20 cellular contexts compared by ENCODE assay signal in genomic region chr1:213956295-213956770, GRCh38. TPM values are rescaled to one million over a fixed set of nuclear protein-coding genes. Genes with fewer than 3 reads are reported as not detected.
DNase-seq lines count a peak whose midpoint lies in the region; ATAC-seq and TF ChIP-seq lines count a peak whose summit lies in the region.
"Had no signal": no experiment of that assay in that cellular context is flagged by ENCODE, and none has a peak within 500 bp of the region (broad histone marks: within the 10 kb centered on the region; RNA-seq: fewer than 3 reads in every experiment).

No MANE protein-coding gene starts in this region.

- no peaks in the 10 kb centered on the region for H3K36me3 ChIP-seq in Caco-2 (ENCODE audit: control insufficient read depth, insufficient read depth, low read length)
- no peaks in the 10 kb centered on the region for H3K36me3 ChIP-seq in hepatocyte (replicated peaks; ENCODE audit: insufficient read depth, low read depth)
- H3K36me3 ChIP-seq in liver (ENCODE audit: control insufficient read depth in 4 of 4, insufficient read depth in 3 of 4, low read depth in 1 of 4, low read length in 3 of 4) = no peaks in the 10 kb centered on the region
- H3K36me3 ChIP-seq: BLaER1 had no signal

- H3K9ac ChIP-seq in liver (ENCODE audit: low read depth in 1 of 2, low read length in 2 of 2) = peak overlapping the region in 1 of 2 donors; percentile 27
- H3K9ac ChIP-seq: BLaER1, GM23248 had no signal

- H3K4me3 ChIP-seq in Caco-2 (ENCODE audit: low read depth, low read length) = no peak overlapping the region
- no peak overlapping the region for H3K4me3 ChIP-seq in hepatocyte
- no peak overlapping the region for H3K4me3 ChIP-seq in liver (ENCODE audit: low read depth in 1 of 3, low read length in 3 of 3)
- H3K4me3 ChIP-seq: BLaER1, GM12878, GM23248 had no signal

- H3K4me1 ChIP-seq in Caco-2 (peaks cover 33% of the 10 kb centered on the region), hepatocyte (ENCODE audit: insufficient read depth) (no peaks in the 10 kb centered on the region), liver (ENCODE audit: control insufficient read depth in 4 of 4, insufficient read depth in 4 of 4, low read length in 3 of 4) (peaks cover 1 to 47% (median 26%) of the 10 kb centered on the region in 4 donors)
- H3K4me1 ChIP-seq: BLaER1 had no signal

- intact Hi-C loops in Caco-2 (cut with micrococcal nuclease; ENCODE audit: unreplicated experiment) = loop anchor here (1.0 to 2.0 kb wide), 3 partner anchors 20 to 584 kb away; partner anchors contain the start of gene PROX1

- no peaks in the 10 kb centered on the region for H3K27me3 ChIP-seq in Caco-2 (replicated peaks; ENCODE audit: control insufficient read depth, insufficient read depth, low read length)
- H3K27me3 ChIP-seq in hepatocyte = no peaks in the 10 kb centered on the region
- H3K27me3 ChIP-seq in liver (ENCODE audit: control insufficient read depth in 4 of 4, insufficient read depth in 4 of 4, low read length in 3 of 4) = no peaks in the 10 kb centered on the region
- H3K27me3 ChIP-seq: BLaER1 had no signal

- CTCF ChIA-PET in Caco-2 (lab: Charles Lee) = no interaction called here

- peak overlapping the region; percentile 69 for H3K27ac Mint-ChIP-seq in Caco-2 (ENCODE audit: unreplicated experiment)
- peak overlapping the region; percentile 43 for H3K27ac Mint-ChIP-seq in progenitor cell of endocrine pancreas
- H3K27ac Mint-ChIP-seq: B cell; CD4-positive, CD25-positive, alpha-beta regulatory T cell; CD8-positive, alpha-beta T cell had no signal

- H3K4me3 Mint-ChIP-seq in Caco-2 (ENCODE audit: unreplicated experiment) (peak overlapping the region; percentile 48), progenitor cell of endocrine pancreas (ENCODE audit: low read depth) (no peak overlapping the region)
- H3K4me3 Mint-ChIP-seq: B cell; CD4-positive, CD25-positive, alpha-beta regulatory T cell; CD8-positive, alpha-beta T cell had no signal

- no peaks in the 10 kb centered on the region for H3K79me2 ChIP-seq in hepatocyte

- H3K27ac ChIP-seq in hepatocyte (no peak overlapping the region), liver (ENCODE audit: low read depth in 1 of 2, low read length in 2 of 2) (peak overlapping the region; percentile 58 to 71)
- H3K27ac ChIP-seq: 22Rv1, BLaER1, C4-2B, GM23248 had no signal

- H3K4me1 Mint-ChIP-seq in Caco-2 (ENCODE audit: low read depth, unreplicated experiment) (peaks cover 18% of the 10 kb centered on the region), progenitor cell of endocrine pancreas (ENCODE audit: low read depth) (peaks cover 27% of the 10 kb centered on the region)
- H3K4me1 Mint-ChIP-seq: B cell; CD4-positive, CD25-positive, alpha-beta regulatory T cell had no signal

- no peak for ATAC-seq in GM19324 (IDR thresholded peaks at IDR 0.05; ENCODE audit: low FRiP score, unreplicated experiment)
- ATAC-seq in GM18502 (IDR thresholded peaks at IDR 0.05; ENCODE audit: poor library complexity, unreplicated experiment) = no peak
- ATAC-seq in GM21825 (IDR thresholded peaks at IDR 0.05; ENCODE audit: unreplicated experiment) = no peak
- ATAC-seq: CD8-positive, alpha-beta T cell; GM12878 had no signal

- WGBS in hepatocyte (ENCODE audit: low lambda C conversion rate, missing lambda C conversion rate) = 59% methylated on average over 8 of the region's 8 CpGs
- 32% methylated on average over 8 of the region's 8 CpGs for WGBS in liver

- H3K4me2 ChIP-seq in hepatocyte = no peak overlapping the region
- H3K4me2 ChIP-seq: BLaER1 had no signal

- H3K36me3 Mint-ChIP-seq in Caco-2 (ENCODE audit: insufficient read depth, unreplicated experiment) (no peaks in the 10 kb centered on the region), progenitor cell of endocrine pancreas (ENCODE audit: insufficient read depth) (no peaks in the 10 kb centered on the region)
- H3K36me3 Mint-ChIP-seq: CD4-positive, CD25-positive, alpha-beta regulatory T cell; CD8-positive, alpha-beta T cell had no signal

- H3K9me3 ChIP-seq in Caco-2 = no peaks in the 10 kb centered on the region
- no peaks in the 10 kb centered on the region for H3K9me3 ChIP-seq in hepatocyte (ENCODE audit: low read depth)
- no peaks in the 10 kb centered on the region for H3K9me3 ChIP-seq in liver (ENCODE audit: control insufficient read depth in 4 of 4, low read length in 3 of 4)
- H3K9me3 ChIP-seq: BLaER1 had no signal

- no peak for TF ChIP-seq CTCF in Caco-2 (IDR thresholded peaks at IDR 0.05; ENCODE audit: insufficient read depth in 1 of 2, low read depth in 1 of 2, low read length in 1 of 2, severe bottlenecking in 1 of 2, unreplicated experiment in 1 of 2)
- TF ChIP-seq CTCF in hepatocyte (IDR thresholded peaks at IDR 0.05; ENCODE audit: poor library complexity) = no peak
- TF ChIP-seq CTCF in liver (IDR thresholded peaks at IDR 0.05; ENCODE audit: low read depth, low read length, missing input control) = no peak
- no peak for TF ChIP-seq CTCF in progenitor cell of endocrine pancreas (IDR thresholded peaks at IDR 0.05; ENCODE audit: unreplicated experiment)

- H3K9me3 Mint-ChIP-seq in Caco-2 (ENCODE audit: unreplicated experiment) = no peaks in the 10 kb centered on the region
- H3K9me3 Mint-ChIP-seq in progenitor cell of endocrine pancreas (ENCODE audit: low read depth) = no peaks in the 10 kb centered on the region
- H3K9me3 Mint-ChIP-seq: CD8-positive, alpha-beta T cell had no signal

- BruUV-seq in Caco-2 (replicated peaks; lab: Mats Ljungman, UMichigan) = no TSS peak

- H2AFZ ChIP-seq in hepatocyte = no peak overlapping the region
- H2AFZ ChIP-seq: GM23248 had no signal

- peak; percentile 77 to 82 for DNase-seq in Caco-2
- DNase-seq in hepatocyte (ENCODE audit: low spot score) = peak; percentile 32
- DNase-seq in progenitor cell of endocrine pancreas (ENCODE audit: low spot score, unreplicated experiment) = no peak
- DNase-seq: CD4-positive, CD25-positive, alpha-beta regulatory T cell; CD8-positive, alpha-beta T cell; DMS 273 treated with DMSO at 0.1 percent for 48 hours; DMS53; DMS79 treated with DMSO at 0.1 percent for 48 hours; GM23248; H7; HCEC 1CT had no signal

- no peaks in the 10 kb centered on the region for H3K27me3 Mint-ChIP-seq in Caco-2 (ENCODE audit: insufficient read depth, unreplicated experiment)
- H3K27me3 Mint-ChIP-seq in progenitor cell of endocrine pancreas = no peaks in the 10 kb centered on the region
- H3K27me3 Mint-ChIP-seq: CD4-positive, CD25-positive, alpha-beta regulatory T cell had no signal

- H4K20me1 ChIP-seq in hepatocyte (ENCODE audit: insufficient read depth, poor library complexity, severe bottlenecking) = no peaks in the 10 kb centered on the region
- H4K20me1 ChIP-seq: BLaER1 had no signal

- H3K9me2 ChIP-seq in hepatocyte (replicated peaks; ENCODE audit: insufficient read depth) = no peaks in the 10 kb centered on the region

- POLR2A ChIA-PET in Caco-2 (lab: Charles Lee) = no interaction called here

- peak; percentile 49 to 50 for TF ChIP-seq RAD21 in liver (IDR thresholded peaks at IDR 0.05)

TF ChIP-seq in liver, 16 proteins besides CTCF, POLR2A, EP300 and RAD21 (continues in another document):
- TF ChIP-seq ATF3 (IDR thresholded peaks at IDR 0.05) = no peak
- peak; percentile 71 to 94 for TF ChIP-seq JUND (IDR thresholded peaks at IDR 0.05)
- peak; percentile 29 for TF ChIP-seq REST (IDR thresholded peaks at IDR 0.05)
- peak; percentile 65 for TF ChIP-seq YY1 (IDR thresholded peaks at IDR 0.05)
- peak; percentile 35 for TF ChIP-seq FOXA2 (IDR thresholded peaks at IDR 0.05)
- TF ChIP-seq GABPA (IDR thresholded peaks at IDR 0.05 in 1 of 2, conservative IDR thresholded peaks at IDR 0.05 in 1 of 2) = no peak
- no peak for TF ChIP-seq TAF1 (conservative IDR thresholded peaks at IDR 0.05)
- TF ChIP-seq NR2F2 (IDR thresholded peaks at IDR 0.05) = no peak
- TF ChIP-seq HNF4G (IDR thresholded peaks at IDR 0.05) = peak; percentile 60
- TF ChIP-seq HNF4A (conservative IDR thresholded peaks at IDR 0.05) = peak; percentile 91 to 92
- TF ChIP-seq, protein P1, sequence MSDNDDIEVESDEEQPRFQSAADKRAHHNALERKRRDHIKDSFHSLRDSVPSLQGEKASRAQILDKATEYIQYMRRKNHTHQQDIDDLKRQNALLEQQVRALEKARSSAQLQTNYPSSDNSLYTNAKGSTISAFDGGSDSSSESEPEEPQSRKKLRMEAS (IDR thresholded peaks at IDR 0.05) = peak; percentile 74
- peak; percentile 84 for TF ChIP-seq SP1 (IDR thresholded peaks at IDR 0.05)
- peak in 1 of 2 donors; percentile 44 for TF ChIP-seq EGR1 (IDR thresholded peaks at IDR 0.05; ENCODE audit: low read depth in 2 of 2)
- TF ChIP-seq RXRA (IDR thresholded peaks at IDR 0.05) = peak; percentile 85 to 91

RNA-seq across cellular contexts. Expression of gene PROX1, which starts 31.4 kb away (rescaled TPM):
- 17.6 and 24.5 TPM in 2 replicates for total RNA-seq in Caco-2 (2022)
- total RNA-seq in hepatocyte = 15.7 and 18.7 TPM in 2 replicates
- polyA plus RNA-seq in hepatocyte = 4.8 and 6.7 TPM in 2 replicates
- total RNA-seq in liver = 100 to 1,000 TPM in 1 of 2 donors, 10 to 100 TPM in 1; 23.2 to 101 TPM
- 10 to 100 TPM; 18.3 to 39.4 TPM for polyA plus RNA-seq in liver
- 63.2 and 73.9 TPM in 2 replicates for total RNA-seq in progenitor cell of endocrine pancreas
- total RNA-seq: CD4-positive, CD25-positive, alpha-beta regulatory T cell; CD8-positive, alpha-beta T cell had no signal
- polyA plus RNA-seq: CD4-positive, CD25-positive, alpha-beta regulatory T cell had no signal
